ENCODE assay signal across 1 cellular context in genomic region chr6:42050011-42050896, GRCh38.
TF ChIP-seq lines count a peak whose summit lies in the region.

Gene TAF8, plus strand, starts transcription at chr6:42050524. Its CDS starts 18 bp downstream, at chr6:42050542.

TF ChIP-seq in HepG2, 621 proteins besides CTCF, POLR2A, EP300 and RAD21 (continued from another document and continues in another):
- TF ChIP-seq ZNF512B (CRISPR knock-in tag; IDR thresholded peaks at IDR 0.05; ENCODE audit: borderline replicate concordance) (no peak), ZBTB8A (CRISPR knock-in tag; IDR thresholded peaks at IDR 0.05; ENCODE audit: borderline replicate concordance, low read depth) (peak; percentile 88; the same call in 1 of the 2 replicates), ZC3H13 (CRISPR knock-in tag; IDR thresholded peaks at IDR 0.05) (no peak; the same call in 1 of the 2 replicates), ZNF296 (CRISPR knock-in tag; conservative IDR thresholded peaks at IDR 0.05) (peak; percentile 85), SUZ12 (IDR thresholded peaks at IDR 0.05; ENCODE audit: low read depth, low read length) (peak; percentile 62), ZFP37 (CRISPR knock-in tag; IDR thresholded peaks at IDR 0.05; ENCODE audit: borderline replicate concordance) (peak; percentile 48; the same call in 1 of the 2 replicates), ZNF275 (CRISPR knock-in tag; IDR thresholded peaks at IDR 0.05; ENCODE audit: borderline replicate concordance) (peak; percentile 87; the same call in 1 of the 2 replicates), ZNF646 (CRISPR knock-in tag; IDR thresholded peaks at IDR 0.05) (no peak), HNF4A (CRISPR knock-in tag; IDR thresholded peaks at IDR 0.05) (peak; percentile 26; the same call in 1 of the 2 replicates), ZBTB1 (CRISPR knock-in tag; IDR thresholded peaks at IDR 0.05; ENCODE audit: borderline replicate concordance) (no peak), HOXA5 (CRISPR knock-in tag; IDR thresholded peaks at IDR 0.05) (peak; percentile 91), ZKSCAN8 (CRISPR knock-in tag; IDR thresholded peaks at IDR 0.05; ENCODE audit: borderline replicate concordance) (0 out of 2 replicates have a peak, but pooled peaks have one; percentile 39), NR1H2 (CRISPR knock-in tag; IDR thresholded peaks at IDR 0.05; ENCODE audit: borderline replicate concordance, low read depth) (no peak), DRAP1 (CRISPR knock-in tag; IDR thresholded peaks at IDR 0.05) (peak; percentile 59; the same call in 1 of the 2 replicates), ZBTB42 (CRISPR knock-in tag; IDR thresholded peaks at IDR 0.05) (no peak), SALL1 (CRISPR knock-in tag; IDR thresholded peaks at IDR 0.05) (peak; percentile 89), RFX5 (IDR thresholded peaks at IDR 0.05; ENCODE audit: low read depth, low read length) (peak; percentile 27), ZFP1 (CRISPR knock-in tag; IDR thresholded peaks at IDR 0.05) (peak; percentile 82; the same call in 1 of the 2 replicates), NCOR1 (IDR thresholded peaks at IDR 0.05; ENCODE audit: borderline replicate concordance, low read length) (0 out of 2 replicates have a peak, but pooled peaks have one; percentile 36), CEBPG (CRISPR knock-in tag; IDR thresholded peaks at IDR 0.05) (no peak), ZNF691 (CRISPR knock-in tag; IDR thresholded peaks at IDR 0.05; ENCODE audit: borderline replicate concordance, low read depth) (peak; percentile 89; the same call in 1 of the 2 replicates), TBX2 (CRISPR knock-in tag; IDR thresholded peaks at IDR 0.05; ENCODE audit: borderline replicate concordance) (peak; percentile 73; the same call in 1 of the 2 replicates), YEATS2 (CRISPR knock-in tag; IDR thresholded peaks at IDR 0.05; ENCODE audit: borderline replicate concordance) (peak; percentile 83; the same call in 1 of the 2 replicates), PCBP1 (IDR thresholded peaks at IDR 0.05; ENCODE audit: borderline replicate concordance, low read depth, low read length) (no peak; the same call in 1 of the 2 replicates), SRSF9 (IDR thresholded peaks at IDR 0.05; ENCODE audit: borderline replicate concordance, insufficient read depth, low read depth, low read length, poor library complexity, severe bottlenecking) (no peak), ESRRA (CRISPR knock-in tag; IDR thresholded peaks at IDR 0.05; ENCODE audit: low read depth) (peak; percentile 62; the same call in 1 of the 2 replicates), SIN3A (IDR thresholded peaks at IDR 0.05; ENCODE audit: borderline replicate concordance, low read depth, low read length) (peak; percentile 86; the same call in 1 of the 2 replicates), REPIN1 (CRISPR knock-in tag; IDR thresholded peaks at IDR 0.05; ENCODE audit: borderline replicate concordance, low read depth) (peak; percentile 92), SKI (IDR thresholded peaks at IDR 0.05; ENCODE audit: partially characterized antibody) (peak; percentile 37), ZMYM3 (CRISPR knock-in tag; IDR thresholded peaks at IDR 0.05) (peak; percentile 74; the same call in 1 of the 2 replicates), ONECUT2 (CRISPR knock-in tag; IDR thresholded peaks at IDR 0.05) (no peak), YEATS4 (CRISPR knock-in tag; IDR thresholded peaks at IDR 0.05; ENCODE audit: borderline replicate concordance) (peak; percentile 87), MNT (IDR thresholded peaks at IDR 0.05) (no peak), KDM6A (CRISPR knock-in tag; IDR thresholded peaks at IDR 0.05; ENCODE audit: low read depth) (no peak), GABPB1 (CRISPR knock-in tag; IDR thresholded peaks at IDR 0.05) (peak; percentile 89), TCF7L2 (IDR thresholded peaks at IDR 0.05; ENCODE audit: low read depth, low read length) (no peak; the same call in 1 of the 2 replicates), POGK (CRISPR knock-in tag; conservative IDR thresholded peaks at IDR 0.05) (peak; percentile 70), SP4 (CRISPR knock-in tag; IDR thresholded peaks at IDR 0.05) (peak; percentile 74; the same call in 1 of the 2 replicates), AGO2 (optimal IDR thresholded peaks at IDR 0.05; ENCODE audit: low read depth, low read length) (peak; percentile 78), GMEB1 (CRISPR knock-in tag; IDR thresholded peaks at IDR 0.05; ENCODE audit: borderline replicate concordance) (peak; percentile 97), ZKSCAN5 (CRISPR knock-in tag; IDR thresholded peaks at IDR 0.05) (0 out of 2 replicates have a peak, but pooled peaks have one; percentile 47), FOSL2 (CRISPR knock-in tag; IDR thresholded peaks at IDR 0.05) (peak; percentile 57), MXD3 (CRISPR knock-in tag; IDR thresholded peaks at IDR 0.05) (peak; percentile 88), FOXK2 (IDR thresholded peaks at IDR 0.05) (peak; percentile 45; the same call in 1 of the 2 replicates), GATA4 (IDR thresholded peaks at IDR 0.05; ENCODE audit: borderline replicate concordance, low read depth) (peak; percentile 52; the same call in 1 of the 2 replicates), ATF7-NPFF (CRISPR knock-in tag; IDR thresholded peaks at IDR 0.05; ENCODE audit: low read depth) (no peak; the same call in none of the 2 replicates), DR1 (CRISPR knock-in tag; IDR thresholded peaks at IDR 0.05) (peak; percentile 85), RBAK (CRISPR knock-in tag; IDR thresholded peaks at IDR 0.05) (no peak), ZNF563 (CRISPR knock-in tag; IDR thresholded peaks at IDR 0.05) (peak; percentile 66; the same call in 1 of the 2 replicates)
